37 cellular contexts compared by ENCODE assay signal in genomic region chr3:75380276-75380771, GRCh38.
"Had no signal": no experiment of that assay in that cellular context is flagged by ENCODE, and none has a peak within 500 bp of the region (broad histone marks: within the 10 kb centered on the region; RNA-seq: fewer than 3 reads in every experiment).

No MANE protein-coding gene starts in this region.

- H3K36me3 ChIP-seq: brain microvascular endothelial cell, MG63, SJSA1 had no signal

- H3K9ac ChIP-seq: SK-N-SH had no signal

- DNase-seq: activated CD4-positive, alpha-beta memory T cell treated with anti-CD3 and anti-CD28 coated beads, Interleukin-2, amount 10 ng/mL, durations not matched to agents 7 days and 5 days; activated CD4-positive, alpha-beta T cell treated with anti-CD3 and anti-CD28 coated beads for 4 hours; activated CD4-positive, alpha-beta T cell treated with anti-CD3 and anti-CD28 coated beads, Interleukin-2, amount 50 U/mL, for 1 hour; activated CD8-positive, alpha-beta memory T cell treated with anti-CD3 and anti-CD28 coated beads for 24 hours; activated CD8-positive, alpha-beta memory T cell treated with anti-CD3 and anti-CD28 coated beads, Interleukin-2, amount 10 ng/mL, durations not matched to agents 7 days and 5 days; activated CD8-positive, alpha-beta memory T cell treated with anti-CD3 and anti-CD28 coated beads, Interleukin-2, amount 50 U/mL, for 48 hours; activated effector memory CD4-positive, alpha-beta T cell treated with anti-CD3 and anti-CD28 coated beads, Interleukin-2, amount 50 U/mL, for 16 hours; activated naive CD4-positive, alpha-beta T cell; activated naive CD4-positive, alpha-beta T cell treated with anti-CD3 and anti-CD28 coated beads, Interleukin-2, amount 50 U/mL, for 16 hours; activated naive CD8-positive, alpha-beta T cell treated with anti-CD3 and anti-CD28 coated beads for 36 hours; activated T-cell treated with anti-CD3 and anti-CD28 coated beads, Interleukin-2, amount 50 U/mL, for 1 hour; activated T-cell treated with anti-CD3 and anti-CD28 coated beads, Interleukin-2, amount 50 U/mL, for 72 hours; amniotic stem cell; aorta; brain microvascular endothelial cell; Kasumi-1; MG63; NCI-H1048; NCI-H1105 treated with DMSO at 0.1 percent for 48 hours; NCI-H1436; NCI-H1694; NCI-H1930; NCI-H2081 treated with DMSO at 0.1 percent for 48 hours; NCI-H226; NCI-H446 treated with DMSO at 0.1 percent for 48 hours; NCI-H524; RPMI8226; SHP77 treated with DMSO at 0.1 percent for 48 hours; SK-N-SH had no signal

- ATAC-seq: activated CD4-positive, CD25-positive, alpha-beta regulatory T cell treated with anti-CD3 and anti-CD28 coated beads, Interleukin-2, amount 50 U/mL, for 24 hours; activated CD8-positive, alpha-beta memory T cell treated with anti-CD3 and anti-CD28 coated beads, Interleukin-2, amount 10 ng/mL, durations not matched to agents 7 days and 5 days; activated T-cell treated with anti-CD3 and anti-CD28 coated beads, Interleukin-2, amount 50 U/mL, for 72 hours; activated T-helper 17 cell treated with anti-CD3 and anti-CD28 coated beads, Interleukin-2, amount 50 U/mL, for 72 hours; Panc1 had no signal

- H3K27ac ChIP-seq: brain microvascular endothelial cell, SJSA1 had no signal

- H3K4me1 Mint-ChIP-seq: activated CD4-positive, alpha-beta memory T cell treated with anti-CD3 and anti-CD28 coated beads, Interleukin-2, amount 10 ng/mL, durations not matched to agents 7 days and 5 days; activated CD8-positive, alpha-beta memory T cell treated with anti-CD3 and anti-CD28 coated beads, Interleukin-2, amount 10 ng/mL, durations not matched to agents 7 days and 5 days; activated naive CD8-positive, alpha-beta T cell treated with anti-CD3 and anti-CD28 coated beads for 36 hours; activated T-helper 17 cell treated with anti-CD3 and anti-CD28 coated beads, Interleukin-2, amount 50 U/mL, for 72 hours; central memory CD8-positive, alpha-beta T cell had no signal

- H3K4me1 ChIP-seq: SJSA1 had no signal

- H3K27me3 Mint-ChIP-seq: activated CD4-positive, alpha-beta memory T cell treated with anti-CD3 and anti-CD28 coated beads, Interleukin-2, amount 10 ng/mL, durations not matched to agents 7 days and 5 days; activated CD8-positive, alpha-beta memory T cell treated with anti-CD3 and anti-CD28 coated beads, Interleukin-2, amount 10 ng/mL, durations not matched to agents 7 days and 5 days had no signal

- H3K27me3 ChIP-seq: brain microvascular endothelial cell, MG63, SJSA1 had no signal

- H3K4me3 ChIP-seq: MG63, SJSA1 had no signal

- H3K4me3 Mint-ChIP-seq: activated CD4-positive, alpha-beta memory T cell treated with anti-CD3 and anti-CD28 coated beads, Interleukin-2, amount 10 ng/mL, durations not matched to agents 7 days and 5 days; activated CD8-positive, alpha-beta memory T cell treated with anti-CD3 and anti-CD28 coated beads, Interleukin-2, amount 10 ng/mL, durations not matched to agents 7 days and 5 days; activated naive CD8-positive, alpha-beta T cell treated with anti-CD3 and anti-CD28 coated beads for 36 hours; activated T-cell treated with anti-CD3 and anti-CD28 coated beads, Interleukin-2, amount 50 U/mL, for 72 hours; activated T-helper 17 cell treated with anti-CD3 and anti-CD28 coated beads, Interleukin-2, amount 50 U/mL, for 72 hours; central memory CD8-positive, alpha-beta T cell; T-helper 1 cell treated with Interleukin-12 subunit alpha and Interleukin-12 subunit beta and Interleukin-4 antibody, amounts not matched to agents 30 μg/mL and 1 μg/mL, for 36 hours; T-helper 2 cell treated with Interferon-gamma antibody and Interleukin-4, amounts not matched to agents 5 μg/mL and 100 μg/mL, for 36 hours had no signal

- H3K27ac Mint-ChIP-seq: activated CD4-positive, alpha-beta memory T cell treated with anti-CD3 and anti-CD28 coated beads, Interleukin-2, amount 10 ng/mL, durations not matched to agents 7 days and 5 days; activated CD8-positive, alpha-beta memory T cell treated with anti-CD3 and anti-CD28 coated beads, Interleukin-2, amount 10 ng/mL, durations not matched to agents 7 days and 5 days; activated naive CD8-positive, alpha-beta T cell treated with anti-CD3 and anti-CD28 coated beads for 36 hours; activated T-cell treated with anti-CD3 and anti-CD28 coated beads, Interleukin-2, amount 50 U/mL, for 72 hours; activated T-helper 17 cell treated with anti-CD3 and anti-CD28 coated beads, Interleukin-2, amount 50 U/mL, for 72 hours; T-helper 1 cell treated with Interleukin-12 subunit alpha and Interleukin-12 subunit beta and Interleukin-4 antibody, amounts not matched to agents 30 μg/mL and 1 μg/mL, for 36 hours; T-helper 2 cell treated with Interferon-gamma antibody and Interleukin-4, amounts not matched to agents 5 μg/mL and 100 μg/mL, for 36 hours had no signal

- H3K4me2 ChIP-seq: SK-N-SH had no signal

- H3K9me3 ChIP-seq: MG63, SK-N-SH had no signal

- H3K36me3 Mint-ChIP-seq: activated CD8-positive, alpha-beta memory T cell treated with anti-CD3 and anti-CD28 coated beads, Interleukin-2, amount 10 ng/mL, durations not matched to agents 7 days and 5 days; activated naive CD8-positive, alpha-beta T cell treated with anti-CD3 and anti-CD28 coated beads for 36 hours had no signal

- FAIRE-seq: TTC549 had no signal
